ENCODE assay signal across 8 cellular contexts in genomic region chr2:242088044-242088443, GRCh38.
DNase-seq lines count a peak whose midpoint lies in the region; ATAC-seq and TF ChIP-seq lines count a peak whose summit lies in the region.
"Not testable (repeated sequence)": the region's sequence is repeated elsewhere in the genome, so short reads cannot be mapped to it uniquely, and the experiment has no call there.

No MANE protein-coding gene starts in this region.

- TF ChIP-seq CTCF in CD8-positive, alpha-beta T cell (IDR thresholded peaks at IDR 0.05); epithelial cell of esophagus (IDR thresholded peaks at IDR 0.05; ENCODE audit: insufficient read depth, low read depth, low read length, missing control alignments); lung (IDR thresholded peaks at IDR 0.05; ENCODE audit: control extremely low read depth, extremely low read depth); spleen (IDR thresholded peaks at IDR 0.05 in 8 of 11, conservative IDR thresholded peaks at IDR 0.05 in 3 of 11): not testable (repeated sequence)

- not testable (repeated sequence) for H3K27me3 ChIP-seq in CD8-positive, alpha-beta T cell (ENCODE audit: insufficient read depth, low read length); lung (ENCODE audit: control insufficient read depth, insufficient read depth); spleen (replicated peaks in 1 of 7)

- not testable (repeated sequence) for H3K36me3 ChIP-seq in CD8-positive, alpha-beta T cell (ENCODE audit: insufficient read depth, low read length); lung (ENCODE audit: control insufficient read depth in 2 of 2, insufficient read depth in 2 of 2, low read length in 2 of 2); spleen

- not testable (repeated sequence) for DNase-seq in CD8-positive, alpha-beta T cell; activated T-cell treated with anti-CD3 and anti-CD28 coated beads, Interleukin-2, amount 50 U/mL, for 24 hours; lung (ENCODE audit: low spot score); spleen
- DNase-seq in NCI-H2227 treated with DMSO at 0.1 percent for 48 hours (lab: John Stamatoyannopoulos, UW) = peak; percentile 26
- peak; percentile 30 for DNase-seq in epithelial cell of esophagus (ENCODE audit: low read depth)

- H3K36me3 Mint-ChIP-seq in CD8-positive, alpha-beta T cell; activated T-cell treated with anti-CD3 and anti-CD28 coated beads, Interleukin-2, amount 50 U/mL, for 24 hours (ENCODE audit: low read depth): not testable (repeated sequence)

- H3K4me3 ChIP-seq in CD8-positive, alpha-beta T cell (ENCODE audit: low read depth, low read length) = peak overlapping the region; percentile 46
- H3K4me3 ChIP-seq in epithelial cell of esophagus (ENCODE audit: low read length) = peak overlapping the region; percentile 46
- H3K4me3 ChIP-seq in lung = not testable (repeated sequence)
- H3K4me3 ChIP-seq in spleen = peak overlapping the region; percentile 41 to 95 (median 88)

- not testable (repeated sequence) for H3K27ac Mint-ChIP-seq in CD8-positive, alpha-beta T cell; activated T-cell treated with anti-CD3 and anti-CD28 coated beads, Interleukin-2, amount 50 U/mL, for 24 hours

- not testable (repeated sequence) for H3K27me3 Mint-ChIP-seq in CD8-positive, alpha-beta T cell (ENCODE audit: low read depth); activated T-cell treated with anti-CD3 and anti-CD28 coated beads, Interleukin-2, amount 50 U/mL, for 24 hours

- POLR2A ChIA-PET in CD8-positive, alpha-beta T cell (lab: Charles Lee) = not testable (repeated sequence)

- peak; percentile 29 for ATAC-seq in CD8-positive, alpha-beta T cell
- ATAC-seq in GM19438 (IDR thresholded peaks at IDR 0.05; ENCODE audit: low read depth, unreplicated experiment) (peak; percentile 35), HG03039 (IDR thresholded peaks at IDR 0.05; ENCODE audit: unreplicated experiment) (peak; percentile 11), lung (ENCODE audit: insufficient read depth, low FRiP score) (peak; percentile 8)

- peak overlapping the region; percentile 27 for H3K27ac ChIP-seq in CD8-positive, alpha-beta T cell (ENCODE audit: low read depth, low read length)
- peak overlapping the region in 1 of 2 donors; percentile 84 for H3K27ac ChIP-seq in lung (ENCODE audit: low read depth in 1 of 2, low read length in 1 of 2)
- H3K27ac ChIP-seq in spleen = peak overlapping the region; percentile 32 to 89 (median 78)

- peaks cover 20% of the 10 kb centered on the region for H3K4me1 ChIP-seq in CD8-positive, alpha-beta T cell (ENCODE audit: insufficient read depth, low read length)
- H3K4me1 ChIP-seq in lung (ENCODE audit: control insufficient read depth in 2 of 2, insufficient read depth in 2 of 2, low read length in 2 of 2) = not testable (repeated sequence)
- H3K4me1 ChIP-seq in spleen = peaks cover 5 to 56% (median 30%) of the 10 kb centered on the region in 6 donors

- not testable (repeated sequence) for H3K9me3 Mint-ChIP-seq in CD8-positive, alpha-beta T cell; activated T-cell treated with anti-CD3 and anti-CD28 coated beads, Interleukin-2, amount 50 U/mL, for 24 hours

- TF ChIP-seq POLR2A in spleen (IDR thresholded peaks at IDR 0.05) = not testable (repeated sequence)

- CTCF ChIA-PET in CD8-positive, alpha-beta T cell (lab: Charles Lee) = not testable (repeated sequence)

- 0 to 1% methylated on average over 9 to 34 of the region's 37 CpGs for WGBS in lung, 2 donors
- 0 to 2% (median 1%) methylated on average over 13 to 34 of the region's 37 CpGs for WGBS in spleen, 5 donors

- not testable (repeated sequence) for H3K9me3 ChIP-seq in CD8-positive, alpha-beta T cell (ENCODE audit: low read length); lung (ENCODE audit: control insufficient read depth in 2 of 2, insufficient read depth in 1 of 2, low read length in 1 of 2); spleen

- peaks cover 25% of the 10 kb centered on the region for H3K4me1 Mint-ChIP-seq in CD8-positive, alpha-beta T cell (ENCODE audit: low read depth)
- H3K4me1 Mint-ChIP-seq in activated T-cell treated with anti-CD3 and anti-CD28 coated beads, Interleukin-2, amount 50 U/mL, for 24 hours (ENCODE audit: low read depth) = peaks cover 38% of the 10 kb centered on the region

- intact Hi-C loops in CD8-positive, alpha-beta T cell (cut with DNase I, micrococcal nuclease) = loop anchor here in 1 of 2 experiments (2.0 to 5.0 kb wide), 2 partner anchors 57 to 121 kb away; no protein-coding TSS in a partner anchor
- intact Hi-C loops in spleen (cut with DNase I; ENCODE audit: low total_unique reads) = not testable (repeated sequence)

- peak overlapping the region; percentile 58 for H3K4me3 Mint-ChIP-seq in CD8-positive, alpha-beta T cell
- H3K4me3 Mint-ChIP-seq in activated T-cell treated with anti-CD3 and anti-CD28 coated beads, Interleukin-2, amount 50 U/mL, for 24 hours = peak overlapping the region; percentile 70
